ENCODE assay signal across 18 cellular contexts in genomic region chr13:59665184-59665583, GRCh38.
"Had no signal": no experiment of that assay in that cellular context is flagged by ENCODE, and none has a peak within 500 bp of the region (broad histone marks: within the 10 kb centered on the region; RNA-seq: fewer than 3 reads in every experiment).

No MANE protein-coding gene starts in this region.

- H3K36me3 ChIP-seq: heart left ventricle, suprapubic skin, tibial artery, upper lobe of left lung, uterus had no signal

- H3K27ac ChIP-seq: psoas muscle, suprapubic skin, tibial artery, upper lobe of left lung had no signal

- H3K4me1 ChIP-seq: psoas muscle, suprapubic skin, tibial artery, uterus had no signal

- H3K9me3 ChIP-seq: heart left ventricle, psoas muscle, suprapubic skin, tibial artery, upper lobe of left lung, uterus had no signal

- H3K4me3 Mint-ChIP-seq: nephron progenitor cell had no signal

- H3K36me3 Mint-ChIP-seq: naive B cell had no signal

- H3K27me3 Mint-ChIP-seq: naive B cell had no signal

- H3K4me3 ChIP-seq: heart left ventricle, lung, psoas muscle, suprapubic skin, tibial artery, upper lobe of left lung, uterus had no signal

- DNase-seq: effector memory CD4-positive, alpha-beta T cell; heart left ventricle; hippocampal formation; islet precursor cell; left ventricle myocardium superior; mesendoderm; naive B cell; nephron progenitor cell; psoas muscle; stimulated activated CD4-positive, alpha-beta T cell treated with anti-CD3 and anti-CD28 coated beads, Interleukin-12 subunit alpha, Interleukin-12 subunit beta, amount 100 ng/mL, for 4 hours; stimulated activated naive CD4-positive, alpha-beta T cell; tibial artery; upper lobe of left lung; uterus had no signal

- ATAC-seq: esophagus mucosa, heart left ventricle, left ventricle myocardium superior, psoas muscle, sciatic nerve had no signal

- H3K27me3 ChIP-seq: heart left ventricle, suprapubic skin, tibial artery, upper lobe of left lung, uterus had no signal
